19 cellular contexts compared by ENCODE assay signal in genomic region chr9:89613912-89614311, GRCh38. TPM values are rescaled to one million over a fixed set of nuclear protein-coding genes. Genes with fewer than 3 reads are reported as not detected.
DNase-seq lines count a peak whose midpoint lies in the region; ATAC-seq and TF ChIP-seq lines count a peak whose summit lies in the region.
"Had no signal": no experiment of that assay in that cellular context is flagged by ENCODE, and none has a peak within 500 bp of the region (broad histone marks: within the 10 kb centered on the region; RNA-seq: fewer than 3 reads in every experiment).

No MANE protein-coding gene starts in this region.

- peak overlapping the region; percentile 1 for H4K91ac ChIP-seq in trophoblast cell (ENCODE audit: low read depth, low read length)

- no peak overlapping the region for H3K27ac ChIP-seq in trophoblast cell (ENCODE audit: low read depth, low read length)
- H3K27ac ChIP-seq: A549, C4-2B had no signal

- H3K27me3 ChIP-seq in trophoblast cell (ENCODE audit: insufficient read depth, low read length): no peaks in the 10 kb centered on the region
- H3K27me3 ChIP-seq: BE2C had no signal

- no peak overlapping the region for H2BK12ac ChIP-seq in trophoblast cell (ENCODE audit: low read length)

- ATAC-seq in natural killer cell treated with Interleukin-12 subunit alpha and Interleukin-12 subunit beta and Interleukin-15 and Interleukin-18, amount 100 ng/mL, for 72 hours: peak; percentile 33 to 50
- ATAC-seq in natural killer cell: no peak
- peak; percentile 77 for ATAC-seq in activated T-helper 17 cell treated with anti-CD3 and anti-CD28 coated beads, Interleukin-2, amount 50 U/mL, for 72 hours (replicated peaks)
- ATAC-seq in stimulated activated naive CD8-positive, alpha-beta T cell treated with anti-CD3 and anti-CD28 coated beads, Interleukin-15, amount 100 ng/mL, for 72 hours: peak; percentile 68
- ATAC-seq: A549, GM23338 had no signal

- H3K23ac ChIP-seq in trophoblast cell (ENCODE audit: low read length): no peak overlapping the region

- no CpG with 5 or more reads among the region's 5 CpGs for WGBS in trophoblast cell (ENCODE audit: extremely low coverage, insufficient coverage, insufficient read length)

- H4K12ac ChIP-seq in trophoblast cell (ENCODE audit: low read depth, low read length): no peak overlapping the region

- H3K79me2 ChIP-seq in trophoblast cell (ENCODE audit: control insufficient read depth, insufficient read depth, low read length, poor library complexity): no peaks in the 10 kb centered on the region

- H4K8ac ChIP-seq in trophoblast cell (ENCODE audit: low read depth, low read length): no peak overlapping the region

- H3K4me3 ChIP-seq in trophoblast cell (ENCODE audit: low read depth, low read length): no peak overlapping the region
- H3K4me3 ChIP-seq: A549, GM23338 had no signal

- no peak overlapping the region for H3K9ac ChIP-seq in trophoblast cell (ENCODE audit: low read length)

- no peak overlapping the region for H2AFZ ChIP-seq in trophoblast cell (ENCODE audit: insufficient read depth, low read length, poor library complexity)
- H2AFZ ChIP-seq: GM23338 had no signal

- H3K79me1 ChIP-seq in trophoblast cell (ENCODE audit: low read length): peaks cover 16% of the 10 kb centered on the region

- TF ChIP-seq CTCF in natural killer cell (IDR thresholded peaks at IDR 0.05): no peak

- intact Hi-C loops in natural killer cell (cut with micrococcal nuclease): no loop called here

- H2BK5ac ChIP-seq in trophoblast cell (ENCODE audit: low read depth, low read length, poor library complexity): no peak overlapping the region

- no peak overlapping the region for H3K14ac ChIP-seq in trophoblast cell (ENCODE audit: low read length)

- no peaks in the 10 kb centered on the region for H3K36me3 ChIP-seq in trophoblast cell (ENCODE audit: control insufficient read depth in 1 of 2, insufficient read depth in 2 of 2, low read length in 2 of 2)
- H3K36me3 ChIP-seq: BE2C had no signal

- no peak overlapping the region for H2AK5ac ChIP-seq in trophoblast cell (ENCODE audit: low read length)

- H3K9me3 Mint-ChIP-seq in natural killer cell treated with Interleukin-12 subunit alpha and Interleukin-12 subunit beta and Interleukin-15 and Interleukin-18, amount 100 ng/mL, for 72 hours: no peaks in the 10 kb centered on the region
- no peaks in the 10 kb centered on the region for H3K9me3 Mint-ChIP-seq in natural killer cell
- no peaks in the 10 kb centered on the region for H3K9me3 Mint-ChIP-seq in activated T-helper 17 cell treated with anti-CD3 and anti-CD28 coated beads, Interleukin-2, amount 50 U/mL, for 72 hours
- no peaks in the 10 kb centered on the region for H3K9me3 Mint-ChIP-seq in stimulated activated naive CD8-positive, alpha-beta T cell treated with anti-CD3 and anti-CD28 coated beads, Interleukin-15, amount 100 ng/mL, for 72 hours

- no peak for DNase-seq in natural killer cell treated with Interleukin-12 subunit alpha and Interleukin-12 subunit beta and Interleukin-15 and Interleukin-18, amount 100 ng/mL, for 72 hours (ENCODE audit: low spot score)
- DNase-seq in natural killer cell (no peak), trophoblast cell (peak in 1 of 2 donors; percentile 57), superior temporal gyrus (ENCODE audit: extremely low spot score) (no peak), iPS-NIHi7 (ENCODE audit: extremely low spot score) (no peak)
- no peak for DNase-seq in stimulated activated naive CD8-positive, alpha-beta T cell treated with anti-CD3 and anti-CD28 coated beads, Interleukin-15, amount 100 ng/mL, for 72 hours
- no peak for DNase-seq in NK-92 treated with Interleukin-12 subunit alpha and Interleukin-12 subunit beta, amount 100 ng/mL, for 24 hours (lab: John Stamatoyannopoulos, UW)
- DNase-seq: BE2C; CD4-positive, alpha-beta memory T cell; COR-L47; DMS153; DND-41; GF-D8; H7; IMR-90 had no signal

- H3K4ac ChIP-seq in trophoblast cell (ENCODE audit: low read depth, low read length): no peak overlapping the region

- H3K4me3 Mint-ChIP-seq in natural killer cell treated with Interleukin-12 subunit alpha and Interleukin-12 subunit beta and Interleukin-15 and Interleukin-18, amount 100 ng/mL, for 72 hours: peak overlapping the region; percentile 56
- no peak overlapping the region for H3K4me3 Mint-ChIP-seq in natural killer cell
- H3K4me3 Mint-ChIP-seq in activated T-helper 17 cell treated with anti-CD3 and anti-CD28 coated beads, Interleukin-2, amount 50 U/mL, for 72 hours: peak overlapping the region; percentile 18
- H3K4me3 Mint-ChIP-seq in stimulated activated naive CD8-positive, alpha-beta T cell treated with anti-CD3 and anti-CD28 coated beads, Interleukin-15, amount 100 ng/mL, for 72 hours: no peak overlapping the region
- H3K4me3 Mint-ChIP-seq: CD4-positive, alpha-beta memory T cell; GM23338 had no signal

- H3K27ac Mint-ChIP-seq in natural killer cell treated with Interleukin-12 subunit alpha and Interleukin-12 subunit beta and Interleukin-15 and Interleukin-18, amount 100 ng/mL, for 72 hours: peak overlapping the region in 1 of 2 donors; percentile 33
- H3K27ac Mint-ChIP-seq in natural killer cell: no peak overlapping the region
- peak overlapping the region; percentile 54 for H3K27ac Mint-ChIP-seq in activated T-helper 17 cell treated with anti-CD3 and anti-CD28 coated beads, Interleukin-2, amount 50 U/mL, for 72 hours
- peak overlapping the region in 1 of 2 donors; percentile 21 for H3K27ac Mint-ChIP-seq in stimulated activated naive CD8-positive, alpha-beta T cell treated with anti-CD3 and anti-CD28 coated beads, Interleukin-15, amount 100 ng/mL, for 72 hours
- H3K27ac Mint-ChIP-seq: CD4-positive, alpha-beta memory T cell; GM23338 had no signal

- peaks cover 4% of the 10 kb centered on the region for H3K9me3 ChIP-seq in trophoblast cell (ENCODE audit: insufficient read depth, low read depth, low read length)
- H3K9me3 ChIP-seq: A549, BE2C had no signal

- H2BK120ac ChIP-seq in trophoblast cell (ENCODE audit: insufficient read depth, low read length, poor library complexity): no peak overlapping the region

- no peaks in the 10 kb centered on the region for H3K36me3 Mint-ChIP-seq in natural killer cell treated with Interleukin-12 subunit alpha and Interleukin-12 subunit beta and Interleukin-15 and Interleukin-18, amount 100 ng/mL, for 72 hours
- H3K36me3 Mint-ChIP-seq in natural killer cell: no peaks in the 10 kb centered on the region
- no peaks in the 10 kb centered on the region for H3K36me3 Mint-ChIP-seq in activated T-helper 17 cell treated with anti-CD3 and anti-CD28 coated beads, Interleukin-2, amount 50 U/mL, for 72 hours (ENCODE audit: low read depth)
- H3K36me3 Mint-ChIP-seq: CD4-positive, alpha-beta memory T cell had no signal

- H3K4me2 ChIP-seq in trophoblast cell (ENCODE audit: low read length): no peak overlapping the region
- H3K4me2 ChIP-seq: A549, GM23338 had no signal

- no peak overlapping the region for H3K18ac ChIP-seq in trophoblast cell (ENCODE audit: low read length)

- H3K4me1 ChIP-seq in trophoblast cell (ENCODE audit: control insufficient read depth in 1 of 2, insufficient read depth in 2 of 2, low read length in 2 of 2): peaks cover 10 to 14% of the 10 kb centered on the region in 2 experiments
- H3K4me1 ChIP-seq: A549 had no signal

- H3K4me1 Mint-ChIP-seq in natural killer cell treated with Interleukin-12 subunit alpha and Interleukin-12 subunit beta and Interleukin-15 and Interleukin-18, amount 100 ng/mL, for 72 hours (ENCODE audit: low read depth in 2 of 2): peaks cover 6 to 9% of the 10 kb centered on the region in 2 donors
- no peaks in the 10 kb centered on the region for H3K4me1 Mint-ChIP-seq in natural killer cell
- H3K4me1 Mint-ChIP-seq in activated T-helper 17 cell treated with anti-CD3 and anti-CD28 coated beads, Interleukin-2, amount 50 U/mL, for 72 hours: peaks cover 8% of the 10 kb centered on the region
- peaks cover 10% of the 10 kb centered on the region for H3K4me1 Mint-ChIP-seq in stimulated activated naive CD8-positive, alpha-beta T cell treated with anti-CD3 and anti-CD28 coated beads, Interleukin-15, amount 100 ng/mL, for 72 hours
- H3K4me1 Mint-ChIP-seq: CD4-positive, alpha-beta memory T cell had no signal

- peaks cover 16 to 21% of the 10 kb centered on the region in 2 donors for H3K27me3 Mint-ChIP-seq in natural killer cell treated with Interleukin-12 subunit alpha and Interleukin-12 subunit beta and Interleukin-15 and Interleukin-18, amount 100 ng/mL, for 72 hours
- H3K27me3 Mint-ChIP-seq in natural killer cell (ENCODE audit: low read depth in 2 of 2): peaks cover 22 to 23% of the 10 kb centered on the region in 2 donors
- no peaks in the 10 kb centered on the region for H3K27me3 Mint-ChIP-seq in activated T-helper 17 cell treated with anti-CD3 and anti-CD28 coated beads, Interleukin-2, amount 50 U/mL, for 72 hours
- peaks cover 13% of the 10 kb centered on the region for H3K27me3 Mint-ChIP-seq in stimulated activated naive CD8-positive, alpha-beta T cell treated with anti-CD3 and anti-CD28 coated beads, Interleukin-15, amount 100 ng/mL, for 72 hours
- H3K27me3 Mint-ChIP-seq: CD4-positive, alpha-beta memory T cell had no signal

RNA-seq across cellular contexts. Expression of gene GADD45G, which starts 9.1 kb away (rescaled TPM):
- 10 to 100 TPM; 24.3 to 68.6 TPM for total RNA-seq in natural killer cell treated with Interleukin-12 subunit alpha and Interleukin-12 subunit beta and Interleukin-15 and Interleukin-18, amount 100 ng/mL, for 72 hours
- total RNA-seq in natural killer cell: 1 to 10 TPM; 2.6 to 3.2 (median 2.8) TPM
- total RNA-seq in activated T-helper 17 cell treated with anti-CD3 and anti-CD28 coated beads, Interleukin-2, amount 50 U/mL, for 72 hours: 10 to 100 TPM in 1 of 2 donors, 1 to 10 TPM in 1; 5.7 to 11.7 TPM
- polyA plus RNA-seq in trophoblast cell (2013): 140 and 155 TPM in 2 replicates
- total RNA-seq: IMR-90 had no signal

Comparison
In these comparisons a context has a peak if more than half of its experiments do, and no peak if none do; other contexts are left out.
1. ATAC-seq: peak in natural killer cell treated with Interleukin-12 subunit alpha and Interleukin-12 subunit beta and Interleukin-15 and Interleukin-18, amount 100 ng/mL, for 72 hours (2 of 2), activated T-helper 17 cell treated with anti-CD3 and anti-CD28 coated beads, Interleukin-2, amount 50 U/mL, for 72 hours (single experiment) and stimulated activated naive CD8-positive, alpha-beta T cell treated with anti-CD3 and anti-CD28 coated beads, Interleukin-15, amount 100 ng/mL, for 72 hours (single experiment); none in natural killer cell (0 of 3).
2. H3K4me3 Mint-ChIP-seq: peak in natural killer cell treated with Interleukin-12 subunit alpha and Interleukin-12 subunit beta and Interleukin-15 and Interleukin-18, amount 100 ng/mL, for 72 hours (single experiment) and activated T-helper 17 cell treated with anti-CD3 and anti-CD28 coated beads, Interleukin-2, amount 50 U/mL, for 72 hours (single experiment); none in natural killer cell (single experiment) and stimulated activated naive CD8-positive, alpha-beta T cell treated with anti-CD3 and anti-CD28 coated beads, Interleukin-15, amount 100 ng/mL, for 72 hours (0 of 2).